1 cellular context compared by ENCODE assay signal in genomic region chr17:48060249-48060648, GRCh38.
TF ChIP-seq lines count a peak whose summit lies in the region.

No MANE protein-coding gene starts in this region.

TF ChIP-seq in HepG2, 621 proteins besides CTCF, POLR2A, EP300 and RAD21:
- TF ChIP-seq ATF7-NPFF (CRISPR knock-in tag; IDR thresholded peaks at IDR 0.05; ENCODE audit: low read depth), result no peak
- peak; percentile 21 for TF ChIP-seq RBM22 (optimal IDR thresholded peaks at IDR 0.05; ENCODE audit: low read length)
- TF ChIP-seq ZNF652 (CRISPR knock-in tag; IDR thresholded peaks at IDR 0.05; ENCODE audit: borderline replicate concordance, low read depth), result 0 out of 2 replicates have a peak, but pooled peaks have one; percentile 12
- TF ChIP-seq SMARCC2 (IDR thresholded peaks at IDR 0.05), result no peak
- no peak for TF ChIP-seq ATF2 (CRISPR knock-in tag; IDR thresholded peaks at IDR 0.05)
- peak; percentile 20; the same call in 1 of the 2 replicates for TF ChIP-seq RBFOX2 (IDR thresholded peaks at IDR 0.05; ENCODE audit: low read depth, low read length)
- TF ChIP-seq FOXO1 (CRISPR knock-in tag; IDR thresholded peaks at IDR 0.05), result no peak
